21 cellular contexts compared by ENCODE assay signal in the genomic region with DNA sequence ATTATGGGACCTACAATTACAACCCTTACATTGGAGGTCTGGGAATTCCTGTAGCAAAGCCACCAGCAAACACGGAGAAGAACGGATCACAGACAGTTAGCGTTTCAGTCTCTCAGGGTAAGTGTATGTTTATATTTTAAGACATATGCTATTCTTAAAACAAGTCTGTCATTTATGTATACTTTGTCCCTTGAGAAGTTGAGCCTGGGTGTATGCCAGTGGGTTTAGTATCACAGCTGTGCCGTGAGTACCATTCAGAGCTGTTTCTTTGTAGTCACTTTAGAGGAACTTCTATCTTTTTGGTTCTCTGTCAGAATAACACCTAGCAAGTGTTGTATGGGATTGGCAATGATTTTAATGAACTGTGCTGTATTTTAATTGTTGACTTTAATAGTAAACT.
DNase-seq lines count a peak whose midpoint lies in the region; ATAC-seq and TF ChIP-seq lines count a peak whose summit lies in the region.
"Had no signal": no experiment of that assay in that cellular context is flagged by ENCODE, and none has a peak within 500 bp of the region (broad histone marks: within the 10 kb centered on the region; RNA-seq: fewer than 3 reads in every experiment).

No MANE protein-coding gene starts in this region.

- H2BK15ac ChIP-seq in mesenchymal stem cell (ENCODE audit: low read depth, poor library complexity, severe bottlenecking): no peak overlapping the region

- H2BK5ac ChIP-seq in mesenchymal stem cell (ENCODE audit: low read depth, low read length, poor library complexity, severe bottlenecking): no peak overlapping the region

- no peaks in the 10 kb centered on the region for H3K27me3 ChIP-seq in mesenchymal stem cell (ENCODE audit: control insufficient read depth in 1 of 2, insufficient read depth in 1 of 2, low read length in 2 of 2)
- H3K27me3 ChIP-seq: BLaER1 had no signal

- no peak overlapping the region for H3K4me2 ChIP-seq in mesenchymal stem cell (ENCODE audit: low read length, poor library complexity, severe bottlenecking)
- H3K4me2 ChIP-seq: BLaER1, GM23338 had no signal

- H3K36me3 Mint-ChIP-seq in chondrocyte (ENCODE audit: low read depth): peaks cover 26% of the 10 kb centered on the region

- no peak for TF ChIP-seq CTCF in chondrocyte (IDR thresholded peaks at IDR 0.05)

- peaks cover 4% of the 10 kb centered on the region for H3K4me1 ChIP-seq in mesenchymal stem cell (ENCODE audit: control insufficient read depth, insufficient read depth, low read depth, low read length)
- H3K4me1 ChIP-seq: Caco-2 had no signal

- H2AFZ ChIP-seq in mesenchymal stem cell (ENCODE audit: low read depth, low read length): no peak overlapping the region
- H2AFZ ChIP-seq: GM23338 had no signal

- no peaks in the 10 kb centered on the region for H3K9me3 ChIP-seq in mesenchymal stem cell (ENCODE audit: control insufficient read depth, low read length)
- H3K9me3 ChIP-seq: BLaER1, Caco-2 had no signal

- H3K79me1 ChIP-seq in mesenchymal stem cell (replicated peaks; ENCODE audit: low read length, poor library complexity, severe bottlenecking): peaks cover 8% of the 10 kb centered on the region

- no peaks in the 10 kb centered on the region for H3K9me3 Mint-ChIP-seq in chondrocyte (ENCODE audit: low read depth)
- H3K9me3 Mint-ChIP-seq: CD4-positive, CD25-positive, alpha-beta regulatory T cell; CD8-positive, alpha-beta T cell; GM23338; H9 had no signal

- no peak overlapping the region for H3K27ac ChIP-seq in mesenchymal stem cell (ENCODE audit: low read length, poor library complexity, severe bottlenecking)
- H3K27ac ChIP-seq: 22Rv1, BLaER1, C4-2B had no signal

- H4K8ac ChIP-seq in mesenchymal stem cell (ENCODE audit: low read length): no peak overlapping the region

- H3K9ac ChIP-seq in mesenchymal stem cell (ENCODE audit: low read length): no peak overlapping the region
- H3K9ac ChIP-seq: BLaER1 had no signal

- no peak overlapping the region for H3K23ac ChIP-seq in mesenchymal stem cell (ENCODE audit: low read length in 2 of 2)

- H2BK12ac ChIP-seq in mesenchymal stem cell (ENCODE audit: low read length in 2 of 2): no peak overlapping the region

- no peaks in the 10 kb centered on the region for H3K27me3 Mint-ChIP-seq in chondrocyte (ENCODE audit: low read depth)
- H3K27me3 Mint-ChIP-seq: B cell; CD4-positive, CD25-positive, alpha-beta regulatory T cell had no signal

- peak overlapping the region; percentile 19 for H3K4me3 Mint-ChIP-seq in chondrocyte (ENCODE audit: unreplicated experiment)
- H3K4me3 Mint-ChIP-seq: B cell; CD4-positive, CD25-positive, alpha-beta regulatory T cell; CD8-positive, alpha-beta T cell; GM23338; H9 had no signal

- no peak overlapping the region for H3K14ac ChIP-seq in mesenchymal stem cell (ENCODE audit: low read length in 2 of 2)

- no peak for ATAC-seq in GM19455 (IDR thresholded peaks at IDR 0.05; ENCODE audit: unreplicated experiment)
- ATAC-seq: CD8-positive, alpha-beta T cell; GM23338; HCT116 had no signal

- no peak overlapping the region for H3K4me3 ChIP-seq in mesenchymal stem cell (ENCODE audit: insufficient read depth in 1 of 2, low read depth in 1 of 2, low read length in 2 of 2)
- H3K4me3 ChIP-seq: BLaER1, GM23338 had no signal

- no peak overlapping the region for H3K18ac ChIP-seq in mesenchymal stem cell (ENCODE audit: low read depth in 1 of 2, low read length in 2 of 2)

- H2BK120ac ChIP-seq in mesenchymal stem cell (ENCODE audit: low read depth, low read length): no peak overlapping the region

- in situ Hi-C loops in KBM-7 (cut with MboI; ENCODE audit: low pct_unique_long_range_greater_than_20kb, low sequenced_read_pairs): no loop called here

- DNase-seq in DMS 273 (lab: John Stamatoyannopoulos, UW; ENCODE audit: unreplicated experiment) (peak; percentile 11), DMS 273 treated with DMSO at 0.1 percent for 48 hours (lab: John Stamatoyannopoulos, UW) (no peak), chondrocyte (ENCODE audit: low spot score) (no peak), mesenchymal stem cell (peak; percentile 55), superior temporal gyrus (ENCODE audit: extremely low spot score) (peak; percentile 33), KBM-7 (no peak), T1000 (lab: John Stamatoyannopoulos, UW) (no peak)
- DNase-seq: Caco-2; CD4-positive, CD25-positive, alpha-beta regulatory T cell; CD8-positive, alpha-beta T cell; DMS53; DMS79 treated with DMSO at 0.1 percent for 48 hours; GF-D8; H9 had no signal

- H3K4ac ChIP-seq in mesenchymal stem cell (ENCODE audit: low read depth in 1 of 2, low read length in 2 of 2): no peak overlapping the region

- H3K4me1 Mint-ChIP-seq in chondrocyte (ENCODE audit: low read depth): peaks cover 45% of the 10 kb centered on the region
- H3K4me1 Mint-ChIP-seq: B cell, GM23338, H9 had no signal

- H3K36me3 ChIP-seq in mesenchymal stem cell (ENCODE audit: control insufficient read depth in 1 of 2, insufficient read depth in 2 of 2, low read depth in 1 of 2, low read length in 2 of 2): peaks cover 12 to 77% of the 10 kb centered on the region in 2 experiments

- 81% methylated on average over 1 of the region's 4 CpGs for WGBS in mesenchymal stem cell

- peak overlapping the region; percentile 54 for H3K27ac Mint-ChIP-seq in chondrocyte (ENCODE audit: unreplicated experiment)
- H3K27ac Mint-ChIP-seq: B cell; CD4-positive, CD25-positive, alpha-beta regulatory T cell; CD8-positive, alpha-beta T cell; GM23338; H9 had no signal

- H4K91ac ChIP-seq in mesenchymal stem cell (ENCODE audit: low read length): no peak overlapping the region

- H2AK5ac ChIP-seq in mesenchymal stem cell (ENCODE audit: low read length, severe bottlenecking): no peak overlapping the region

Comparison
In these comparisons a context has a peak if more than half of its experiments do, and no peak if none do; other contexts are left out.
1. DNase-seq: peak in DMS 273 (single experiment), mesenchymal stem cell (single experiment) and superior temporal gyrus (single experiment); none in DMS 273 treated with DMSO at 0.1 percent for 48 hours (single experiment), chondrocyte (single experiment), KBM-7 (single experiment) and T1000 (single experiment).